21 cellular contexts compared by ENCODE assay signal in the genomic region with DNA sequence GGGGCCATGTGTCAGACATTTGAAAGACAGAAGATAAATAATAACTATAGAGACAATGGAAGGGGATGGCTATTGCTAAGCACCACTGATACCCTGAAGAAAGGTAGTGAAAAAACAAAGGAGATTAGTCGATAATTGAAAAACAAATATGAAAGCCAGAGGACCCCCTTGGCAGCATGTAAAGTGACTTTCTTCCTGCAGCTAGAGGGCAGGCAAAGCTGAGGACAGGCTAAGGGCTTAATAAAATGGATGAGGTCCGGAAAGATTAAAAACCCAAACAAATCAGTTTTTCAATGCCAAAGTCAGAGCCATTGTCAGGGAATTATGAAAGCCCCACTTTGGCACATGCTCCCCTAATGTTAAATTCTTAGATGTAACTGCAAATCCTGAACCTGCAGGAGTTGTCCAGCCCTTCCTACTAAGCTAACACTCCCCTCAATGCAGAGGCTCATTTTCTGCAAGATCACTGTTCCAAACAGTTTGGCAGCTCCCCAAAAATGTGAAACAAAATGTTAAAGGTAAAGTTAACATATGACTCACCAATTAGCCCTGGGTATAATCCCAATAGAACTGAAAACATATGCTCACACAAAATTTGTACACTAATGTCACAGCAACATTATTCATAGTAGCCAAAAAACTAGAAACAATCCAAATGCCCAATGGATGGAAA.
DNase-seq lines count a peak whose midpoint lies in the region; ATAC-seq and TF ChIP-seq lines count a peak whose summit lies in the region.
"Had no signal": no experiment of that assay in that cellular context is flagged by ENCODE, and none has a peak within 500 bp of the region (broad histone marks: within the 10 kb centered on the region; RNA-seq: fewer than 3 reads in every experiment).

No MANE protein-coding gene starts in this region.

- no peak overlapping the region for H3K18ac ChIP-seq in mesendoderm (ENCODE audit: low read length)

- no peaks in the 10 kb centered on the region for H4K20me1 ChIP-seq in GM23338 (replicated peaks; ENCODE audit: insufficient read depth)

- H2AFZ ChIP-seq in GM23338, result peak overlapping the region; percentile 70

- no peak overlapping the region for H3K4me3 ChIP-seq in GM23338
- H3K4me3 ChIP-seq in brain microvascular endothelial cell (ENCODE audit: low read depth, low read length), result no peak overlapping the region
- H3K4me3 ChIP-seq in mesendoderm (ENCODE audit: low read length), result no peak overlapping the region
- H3K4me3 ChIP-seq in naive thymus-derived CD4-positive, alpha-beta T cell (ENCODE audit: low read length), result no peak overlapping the region
- H3K4me3 ChIP-seq: breast epithelium, GM12878, mucosa of descending colon, thoracic aorta had no signal

- no peak overlapping the region for H2BK5ac ChIP-seq in mesendoderm (ENCODE audit: low read length)

- no peak overlapping the region for H3K23ac ChIP-seq in mesendoderm (ENCODE audit: low read length)

- H3K9me2 ChIP-seq in GM23338 (ENCODE audit: insufficient read depth), result no peaks in the 10 kb centered on the region

- H3K27me3 Mint-ChIP-seq in GM23338 (ENCODE audit: insufficient read depth, low read depth, poor library complexity) (no peaks in the 10 kb centered on the region), nephron progenitor cell (ENCODE audit: low read depth, poor library complexity) (peaks cover 3% of the 10 kb centered on the region)
- H3K27me3 Mint-ChIP-seq in naive thymus-derived CD4-positive, alpha-beta T cell, result no peaks in the 10 kb centered on the region
- H3K27me3 Mint-ChIP-seq: activated B cell treated with CpG ODN at 0.5 μM for 24 hours; activated CD4-positive, alpha-beta memory T cell treated with anti-CD3 and anti-CD28 coated beads for 36 hours; activated naive CD8-positive, alpha-beta T cell treated with anti-CD3 and anti-CD28 coated beads, Interleukin-2, amount 10 ng/mL, durations not matched to agents 7 days and 5 days; CD4-positive, alpha-beta T cell; progenitor cell of endocrine pancreas; stimulated activated naive B cell treated with anti-CD40 and anti-IgM and Interleukin-4, amounts not matched to agents 10 μg/mL and 1 μg/mL and 100 μg/mL, for 72 hours had no signal

- no peak overlapping the region for H2BK15ac ChIP-seq in mesendoderm (replicated peaks; ENCODE audit: low read depth)

- in situ Hi-C loops in brain microvascular endothelial cell (cut with HindIII; ENCODE audit: low pct_ligation_motif_present, low sequenced_read_pairs), result no loop called here

- H3K4me1 ChIP-seq in GM23338 (ENCODE audit: insufficient read depth) (no peaks in the 10 kb centered on the region), mesendoderm (ENCODE audit: control insufficient read depth, low read depth, low read length) (no peaks in the 10 kb centered on the region)
- H3K4me1 ChIP-seq in naive thymus-derived CD4-positive, alpha-beta T cell (ENCODE audit: control insufficient read depth in 2 of 2, insufficient read depth in 2 of 2, low read length in 2 of 2), result no peaks in the 10 kb centered on the region
- H3K4me1 ChIP-seq: breast epithelium had no signal

- peak; percentile 33 to 56; a peak in 2 of 4 replicates for TF ChIP-seq CTCF in GM23338 (conservative IDR thresholded peaks at IDR 0.05; ENCODE audit: low read depth in 2 of 2)
- peak; percentile 7 for TF ChIP-seq CTCF in brain microvascular endothelial cell (IDR thresholded peaks at IDR 0.05; ENCODE audit: low read depth, low read length, missing control alignments)
- TF ChIP-seq CTCF in nephron progenitor cell (IDR thresholded peaks at IDR 0.05), result no peak

- H3K56ac ChIP-seq in mesendoderm (ENCODE audit: low read length), result no peak overlapping the region

- no peak overlapping the region for H2AK5ac ChIP-seq in mesendoderm (ENCODE audit: low read length)

- DNase-seq in GM23338 (ENCODE audit: low spot score) (peak; percentile 11), NCI-H2171 treated with DMSO at 0.1 percent for 48 hours (lab: John Stamatoyannopoulos, UW) (peak; percentile 39), brain microvascular endothelial cell (no peak), mesendoderm (no peak), cortex of kidney (lab: John Stamatoyannopoulos, UW) (no peak), nephron progenitor cell (no peak)
- DNase-seq in naive thymus-derived CD4-positive, alpha-beta T cell, result no peak
- DNase-seq: activated B cell treated with CpG ODN at 0.5 μM for 24 hours; activated CD4-positive, alpha-beta memory T cell treated with anti-CD3 and anti-CD28 coated beads for 36 hours; activated naive CD8-positive, alpha-beta T cell treated with anti-CD3 and anti-CD28 coated beads, Interleukin-2, amount 10 ng/mL, durations not matched to agents 7 days and 5 days; CD4-positive, alpha-beta T cell; mucosa of descending colon; NCI-H1048; NCI-H1930; stimulated activated CD4-positive, alpha-beta T cell treated with anti-CD3 and anti-CD28 coated beads, Interleukin-1b, Interleukin-23, amount 100 ng/mL, for 48 hours; stimulated activated naive B cell treated with anti-CD40 and anti-IgM and Interleukin-4, amounts not matched to agents 10 μg/mL and 1 μg/mL and 100 μg/mL, for 72 hours had no signal

- H3K9me3 Mint-ChIP-seq in GM23338 (no peaks in the 10 kb centered on the region), nephron progenitor cell (no peaks in the 10 kb centered on the region)
- H3K9me3 Mint-ChIP-seq in naive thymus-derived CD4-positive, alpha-beta T cell, result peaks cover 0 to 8% (median 0%) of the 10 kb centered on the region in 11 donors
- H3K9me3 Mint-ChIP-seq: activated B cell treated with CpG ODN at 0.5 μM for 24 hours; CD4-positive, alpha-beta T cell; neural crest cell; stimulated activated naive B cell treated with anti-CD40 and anti-IgM and Interleukin-4, amounts not matched to agents 10 μg/mL and 1 μg/mL and 100 μg/mL, for 72 hours had no signal

- no peak overlapping the region for H3K4ac ChIP-seq in mesendoderm (ENCODE audit: low read depth, low read length)

- ATAC-seq in GM23338, result peak; percentile 55; the same call in 2 of the 3 replicates
- ATAC-seq in naive thymus-derived CD4-positive, alpha-beta T cell, result no peak
- ATAC-seq: GM12878; mucosa of descending colon; stimulated activated naive B cell treated with anti-CD40 and anti-IgM and Interleukin-4, amounts not matched to agents 10 μg/mL and 1 μg/mL and 100 μg/mL, for 72 hours had no signal

- peak overlapping the region; percentile 61 for H2BK120ac ChIP-seq in mesendoderm (ENCODE audit: low read depth, low read length)

- H3K4me3 Mint-ChIP-seq in GM23338 (no peak overlapping the region), nephron progenitor cell (no peak overlapping the region)
- H3K4me3 Mint-ChIP-seq in naive thymus-derived CD4-positive, alpha-beta T cell, result no peak overlapping the region
- H3K4me3 Mint-ChIP-seq: activated B cell treated with CpG ODN at 0.5 μM for 24 hours; activated CD4-positive, alpha-beta memory T cell treated with anti-CD3 and anti-CD28 coated beads for 36 hours; activated naive CD8-positive, alpha-beta T cell treated with anti-CD3 and anti-CD28 coated beads, Interleukin-2, amount 10 ng/mL, durations not matched to agents 7 days and 5 days; CD4-positive, alpha-beta T cell; neural crest cell; stimulated activated naive B cell treated with anti-CD40 and anti-IgM and Interleukin-4, amounts not matched to agents 10 μg/mL and 1 μg/mL and 100 μg/mL, for 72 hours had no signal

- POLR2A ChIA-PET in naive thymus-derived CD4-positive, alpha-beta T cell (lab: Charles Lee), result no interaction called here

- H3K4me1 Mint-ChIP-seq in GM23338 (0 out of 3 replicates have a peak, but pooled peaks cover 3% of the 10 kb centered on the region), nephron progenitor cell (no peaks in the 10 kb centered on the region)
- no peaks in the 10 kb centered on the region for H3K4me1 Mint-ChIP-seq in naive thymus-derived CD4-positive, alpha-beta T cell
- H3K4me1 Mint-ChIP-seq: activated B cell treated with CpG ODN at 0.5 μM for 24 hours; activated naive CD8-positive, alpha-beta T cell treated with anti-CD3 and anti-CD28 coated beads, Interleukin-2, amount 10 ng/mL, durations not matched to agents 7 days and 5 days; neural crest cell; stimulated activated naive B cell treated with anti-CD40 and anti-IgM and Interleukin-4, amounts not matched to agents 10 μg/mL and 1 μg/mL and 100 μg/mL, for 72 hours had no signal

- H3K27ac ChIP-seq in GM23338 (ENCODE audit: low read depth) (no peak overlapping the region), brain microvascular endothelial cell (no peak overlapping the region), mesendoderm (ENCODE audit: low read depth, low read length) (no peak overlapping the region)
- no peak overlapping the region for H3K27ac ChIP-seq in naive thymus-derived CD4-positive, alpha-beta T cell (ENCODE audit: low read depth, low read length)
- H3K27ac ChIP-seq: breast epithelium, thoracic aorta had no signal

- CTCF ChIA-PET in naive thymus-derived CD4-positive, alpha-beta T cell (lab: Charles Lee), result no interaction called here

- H3F3A ChIP-seq in GM23338 (replicated peaks; ENCODE audit: low read depth), result no peaks in the 10 kb centered on the region

- no peaks in the 10 kb centered on the region for H3K36me3 Mint-ChIP-seq in GM23338 (ENCODE audit: low read depth)
- no peaks in the 10 kb centered on the region for H3K36me3 Mint-ChIP-seq in naive thymus-derived CD4-positive, alpha-beta T cell
- H3K36me3 Mint-ChIP-seq in nephron progenitor cell (ENCODE audit: low read depth), result no peaks in the 10 kb centered on the region
- H3K36me3 Mint-ChIP-seq: activated CD4-positive, alpha-beta memory T cell treated with anti-CD3 and anti-CD28 coated beads for 36 hours; activated naive CD8-positive, alpha-beta T cell treated with anti-CD3 and anti-CD28 coated beads, Interleukin-2, amount 10 ng/mL, durations not matched to agents 7 days and 5 days; stimulated activated naive B cell treated with anti-CD40 and anti-IgM and Interleukin-4, amounts not matched to agents 10 μg/mL and 1 μg/mL and 100 μg/mL, for 72 hours had no signal

- H3K4me2 ChIP-seq in GM23338 (no peak overlapping the region), mesendoderm (ENCODE audit: low read length) (no peak overlapping the region)

- WGBS in mesendoderm (ENCODE audit: extremely low coverage, insufficient coverage, low lambda C conversion rate), result no CpG with 5 or more reads among the region's 2 CpGs

- no peaks in the 10 kb centered on the region for H3K27me3 ChIP-seq in GM23338 (ENCODE audit: insufficient read depth)
- no peaks in the 10 kb centered on the region for H3K27me3 ChIP-seq in brain microvascular endothelial cell (replicated peaks)
- no peaks in the 10 kb centered on the region for H3K27me3 ChIP-seq in mesendoderm (ENCODE audit: insufficient read depth, low read length, poor library complexity)
- H3K27me3 ChIP-seq in naive thymus-derived CD4-positive, alpha-beta T cell (ENCODE audit: control insufficient read depth in 2 of 2, insufficient read depth in 2 of 2, low read length in 2 of 2), result no peaks in the 10 kb centered on the region
- H3K27me3 ChIP-seq: breast epithelium had no signal

- no peaks in the 10 kb centered on the region for H3K79me1 ChIP-seq in mesendoderm (ENCODE audit: low read length)

- no peak overlapping the region for H4K5ac ChIP-seq in mesendoderm (ENCODE audit: low read length)

- H4K8ac ChIP-seq in mesendoderm (ENCODE audit: low read depth, low read length), result no peak overlapping the region

- no peaks in the 10 kb centered on the region for H3K9me3 ChIP-seq in naive thymus-derived CD4-positive, alpha-beta T cell (ENCODE audit: control insufficient read depth in 2 of 3, low read length in 3 of 3)
- H3K9me3 ChIP-seq: breast epithelium, mucosa of descending colon, thoracic aorta had no signal

- no peaks in the 10 kb centered on the region for H3K36me3 ChIP-seq in GM23338 (ENCODE audit: insufficient read depth)
- H3K36me3 ChIP-seq in brain microvascular endothelial cell (replicated peaks), result no peaks in the 10 kb centered on the region
- no peaks in the 10 kb centered on the region for H3K36me3 ChIP-seq in mesendoderm (ENCODE audit: control insufficient read depth, insufficient read depth, low read length)
- no peaks in the 10 kb centered on the region for H3K36me3 ChIP-seq in naive thymus-derived CD4-positive, alpha-beta T cell (ENCODE audit: control insufficient read depth in 2 of 3, insufficient read depth in 3 of 3, low read length in 3 of 3)
- H3K36me3 ChIP-seq: breast epithelium, thoracic aorta had no signal

- intact Hi-C loops in naive thymus-derived CD4-positive, alpha-beta T cell (cut with micrococcal nuclease), result no loop called here

- H3K27ac Mint-ChIP-seq in GM23338 (no peak overlapping the region), nephron progenitor cell (no peak overlapping the region)
- H3K27ac Mint-ChIP-seq in naive thymus-derived CD4-positive, alpha-beta T cell, result no peak overlapping the region
- H3K27ac Mint-ChIP-seq: activated B cell treated with CpG ODN at 0.5 μM for 24 hours; activated CD4-positive, alpha-beta memory T cell treated with anti-CD3 and anti-CD28 coated beads for 36 hours; activated naive CD8-positive, alpha-beta T cell treated with anti-CD3 and anti-CD28 coated beads, Interleukin-2, amount 10 ng/mL, durations not matched to agents 7 days and 5 days; CD4-positive, alpha-beta T cell; progenitor cell of endocrine pancreas; stimulated activated naive B cell treated with anti-CD40 and anti-IgM and Interleukin-4, amounts not matched to agents 10 μg/mL and 1 μg/mL and 100 μg/mL, for 72 hours had no signal

- no peaks in the 10 kb centered on the region for H3K79me2 ChIP-seq in GM23338 (replicated peaks; ENCODE audit: insufficient read depth)
- H3K79me2 ChIP-seq in mesendoderm (ENCODE audit: control insufficient read depth, insufficient read depth, low read length), result no peaks in the 10 kb centered on the region

- H3K9ac ChIP-seq in mesendoderm (ENCODE audit: low read length), result no peak overlapping the region

Comparison
In these comparisons a context has a peak if more than half of its experiments do, and no peak if none do; other contexts are left out.
1. DNase-seq: peak in GM23338 (single experiment) and NCI-H2171 treated with DMSO at 0.1 percent for 48 hours (single experiment); none in brain microvascular endothelial cell (single experiment), mesendoderm (single experiment), cortex of kidney (single experiment), naive thymus-derived CD4-positive, alpha-beta T cell (0 of 9) and nephron progenitor cell (single experiment).